ENCODE assay signal across 16 cellular contexts in the genomic region with DNA sequence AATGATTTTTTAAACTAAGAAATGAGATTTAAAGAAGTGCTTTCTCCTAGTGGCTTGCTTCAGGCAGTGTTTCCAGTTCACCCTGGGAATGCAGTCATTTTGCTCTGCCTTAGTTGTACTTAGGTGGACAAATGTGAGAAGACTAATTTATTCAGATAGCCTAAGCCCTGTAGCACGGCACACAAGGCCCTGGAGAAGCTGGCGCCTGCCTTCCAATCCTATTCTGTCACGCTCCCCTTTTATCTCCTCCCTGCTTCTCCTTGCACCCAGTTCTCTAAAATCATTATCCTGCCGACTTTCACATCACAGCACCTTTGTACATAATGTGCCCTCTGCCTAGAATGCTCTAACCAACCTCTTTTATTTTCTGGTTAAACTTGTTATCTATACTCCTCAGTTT.
DNase-seq lines count a peak whose midpoint lies in the region; ATAC-seq and TF ChIP-seq lines count a peak whose summit lies in the region.
"Had no signal": no experiment of that assay in that cellular context is flagged by ENCODE, and none has a peak within 500 bp of the region (broad histone marks: within the 10 kb centered on the region; RNA-seq: fewer than 3 reads in every experiment).

No MANE protein-coding gene starts in this region.

- H3K4me3 ChIP-seq in cardiac muscle cell (no peak overlapping the region), left ventricle myocardium inferior (no peak overlapping the region), right cardiac atrium (ENCODE audit: low read length) (no peak overlapping the region)
- H3K4me3 ChIP-seq: A549; BLaER1 treated with 17β-estradiol and CSF1 and Interleukin-3, amounts not matched to agents 10 nM and 100 nM had no signal

- no peak for TF ChIP-seq CTCF in cardiac muscle cell (IDR thresholded peaks at IDR 0.05; ENCODE audit: low read depth, low read length)
- TF ChIP-seq CTCF in left ventricle myocardium inferior (IDR thresholded peaks at IDR 0.05; ENCODE audit: borderline replicate concordance): no peak

- H3K9me3 ChIP-seq in cardiac muscle cell (ENCODE audit: low read depth): no peaks in the 10 kb centered on the region
- no peaks in the 10 kb centered on the region for H3K9me3 ChIP-seq in left ventricle myocardium inferior (replicated peaks)
- H3K9me3 ChIP-seq in right cardiac atrium (ENCODE audit: control insufficient read depth, low read length): no peaks in the 10 kb centered on the region
- H3K9me3 ChIP-seq: A549; BLaER1 treated with 17β-estradiol and CSF1 and Interleukin-3, amounts not matched to agents 10 nM and 100 nM; Caco-2 had no signal

- H3K4me1 ChIP-seq in cardiac muscle cell (ENCODE audit: low read depth) (no peaks in the 10 kb centered on the region), left ventricle myocardium inferior (peaks cover 15% of the 10 kb centered on the region), right cardiac atrium (ENCODE audit: control insufficient read depth, insufficient read depth, low read length) (no peaks in the 10 kb centered on the region)
- H3K4me1 ChIP-seq: A549, Caco-2 had no signal

- H3K27me3 ChIP-seq in cardiac muscle cell (no peaks in the 10 kb centered on the region), left ventricle myocardium inferior (ENCODE audit: low read depth) (no peaks in the 10 kb centered on the region), right cardiac atrium (ENCODE audit: control insufficient read depth, insufficient read depth) (no peaks in the 10 kb centered on the region)
- H3K27me3 ChIP-seq: BLaER1 treated with 17β-estradiol and CSF1 and Interleukin-3, amounts not matched to agents 10 nM and 100 nM had no signal

- H3K36me3 ChIP-seq in cardiac muscle cell (peaks cover 55% of the 10 kb centered on the region), left ventricle myocardium inferior (peaks cover 52% of the 10 kb centered on the region)

- 67% methylated on average over 4 of the region's 4 CpGs for WGBS in right cardiac atrium

- DNase-seq in cardiac muscle cell (ENCODE audit: low read depth in 1 of 2, low spot score in 1 of 2): no peak
- DNase-seq in cardiac septum (ENCODE audit: low spot score): no peak
- no peak for DNase-seq in left ventricle myocardium inferior
- DNase-seq in Right ventricle myocardium inferior (ENCODE audit: missing footprints): no peak
- DNase-seq in right cardiac atrium: no peak
- DNase-seq: AML-193; Caco-2; Calu3; CD4-positive, alpha-beta T cell; CD8-positive, alpha-beta T cell; DMS79 treated with DMSO at 0.1 percent for 48 hours; GF-D8 had no signal

- intact Hi-C loops in cardiac septum (cut with DNase I) (no loop called here), left ventricle myocardium inferior (cut with micrococcal nuclease) (no loop called here), Right ventricle myocardium inferior (cut with DNase I) (no loop called here), right cardiac atrium (cut with DNase I) (no loop called here)

- ATAC-seq in Right ventricle myocardium inferior (no peak), right cardiac atrium (no peak)
- ATAC-seq: A549; CD8-positive, alpha-beta T cell had no signal

- peak overlapping the region; percentile 48 for H3K27ac ChIP-seq in cardiac muscle cell
- peak overlapping the region; percentile 14 for H3K27ac ChIP-seq in left ventricle myocardium inferior (replicated peaks)
- H3K27ac ChIP-seq in right cardiac atrium (ENCODE audit: low read length): peak overlapping the region; percentile 72
- H3K27ac ChIP-seq: 22Rv1; A549; BLaER1 treated with 17β-estradiol and CSF1 and Interleukin-3, amounts not matched to agents 10 nM and 100 nM; C4-2B had no signal

Comparison
In these comparisons a context has a peak if more than half of its experiments do, and no peak if none do; other contexts are left out.
1. H3K27ac ChIP-seq: peak in every context shown above with its lines; median percentile 72 in right cardiac atrium; 48 in cardiac muscle cell; 14 in left ventricle myocardium inferior.